ENCODE assay signal across 12 cellular contexts in the genomic region with DNA sequence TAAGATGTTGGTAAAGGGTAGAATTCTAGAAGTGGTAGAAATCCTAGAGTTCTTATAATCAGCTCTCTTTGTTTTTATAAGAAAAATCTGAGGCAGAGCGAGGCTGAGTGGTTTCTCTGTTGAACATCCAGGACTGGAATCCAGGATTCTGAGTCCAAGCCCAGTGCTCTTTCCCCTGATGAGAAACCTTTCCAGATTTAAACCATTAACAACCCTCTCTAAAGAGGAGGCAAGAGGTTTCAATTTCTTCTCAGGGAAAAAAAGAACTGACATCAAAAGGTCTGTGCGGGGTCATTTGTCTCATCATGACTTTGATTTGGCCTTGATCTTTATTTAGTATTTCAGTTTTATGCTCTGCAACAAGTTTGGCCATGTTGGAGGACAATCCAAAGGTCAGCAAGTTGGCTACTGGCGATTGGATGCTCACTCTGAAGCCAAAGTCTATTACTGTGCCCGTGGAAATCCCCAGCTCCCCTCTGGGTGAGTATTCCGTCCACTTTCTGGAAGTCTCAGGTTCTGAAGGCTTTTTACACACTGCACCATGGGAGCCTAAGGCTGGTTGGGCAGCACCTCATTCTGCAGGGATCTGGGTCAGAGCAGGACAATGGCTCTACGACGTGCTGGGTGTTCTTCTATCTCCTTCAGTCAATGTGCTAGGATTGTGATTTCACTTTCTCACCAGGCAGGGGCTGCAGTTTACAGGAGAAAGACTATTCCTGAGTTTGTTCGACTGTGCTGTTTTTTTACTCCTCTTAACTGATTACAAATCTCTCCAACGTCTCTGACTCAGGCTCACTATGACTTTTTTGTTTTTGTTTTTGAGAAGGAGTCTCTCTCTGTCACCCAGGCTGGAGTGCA. TPM values are rescaled to one million over a fixed set of nuclear protein-coding genes. Genes with fewer than 3 reads are reported as not detected.
DNase-seq lines count a peak whose midpoint lies in the region; ATAC-seq and TF ChIP-seq lines count a peak whose summit lies in the region.
"Had no signal": no experiment of that assay in that cellular context is flagged by ENCODE, and none has a peak within 500 bp of the region (broad histone marks: within the 10 kb centered on the region; RNA-seq: fewer than 3 reads in every experiment).

No MANE protein-coding gene starts in this region.

- H3K36me3 ChIP-seq in fibroblast of lung (ENCODE audit: control insufficient read depth, insufficient read depth, low read length) (no peaks in the 10 kb centered on the region), skeletal muscle tissue (ENCODE audit: control insufficient read depth in 3 of 3, insufficient read depth in 3 of 3, low read length in 3 of 3) (no peaks in the 10 kb centered on the region)

- H3K9ac ChIP-seq in fibroblast of lung (ENCODE audit: insufficient read depth, low read length) (no peak overlapping the region), skeletal muscle tissue (ENCODE audit: low read depth in 1 of 3, low read length in 3 of 3) (peak overlapping the region in 2 of 3 donors; percentile 1 to 2)

- peaks cover 6% of the 10 kb centered on the region for H3K27me3 Mint-ChIP-seq in T-helper 2 cell treated with Interferon-gamma antibody and Interleukin-4, amounts not matched to agents 5 μg/mL and 100 μg/mL, for 36 hours (ENCODE audit: low read depth)

- H3K4me3 ChIP-seq in fibroblast of lung (replicated peaks in 1 of 4; ENCODE audit: control extremely low read depth in 1 of 4, insufficient read depth in 1 of 4, low read depth in 3 of 4, low read length in 4 of 4): peak overlapping the region in 1 of 4 experiments; percentile 26
- peak overlapping the region in 2 of 3 donors; percentile 6 to 36 for H3K4me3 ChIP-seq in skeletal muscle tissue (ENCODE audit: low read length in 3 of 3)

- H3K4me1 Mint-ChIP-seq in T-helper 2 cell treated with Interferon-gamma antibody and Interleukin-4, amounts not matched to agents 5 μg/mL and 100 μg/mL, for 36 hours (ENCODE audit: low read depth): peaks cover 14% of the 10 kb centered on the region

- peak in 1 of 2 donors; percentile 31 for TF ChIP-seq CTCF in fibroblast of lung (conservative IDR thresholded peaks at IDR 0.05 in 1 of 2, IDR thresholded peaks at IDR 0.05 in 1 of 2; ENCODE audit: low read depth in 1 of 2, low read length in 2 of 2)

- H3K27ac Mint-ChIP-seq in T-helper 2 cell treated with Interferon-gamma antibody and Interleukin-4, amounts not matched to agents 5 μg/mL and 100 μg/mL, for 36 hours: no peak overlapping the region

- H2AFZ ChIP-seq in fibroblast of lung (ENCODE audit: low read length): peak overlapping the region; percentile 30

- peaks cover 9% of the 10 kb centered on the region for H3K4me1 ChIP-seq in fibroblast of lung (ENCODE audit: control insufficient read depth, extremely low read depth, insufficient read depth, low read length)
- H3K4me1 ChIP-seq in skeletal muscle tissue (ENCODE audit: control insufficient read depth in 3 of 3, insufficient read depth in 3 of 3, low read length in 3 of 3): peaks cover 6 to 9% (median 6%) of the 10 kb centered on the region in 3 donors

- no peak overlapping the region for H3K4me3 Mint-ChIP-seq in T-helper 2 cell treated with Interferon-gamma antibody and Interleukin-4, amounts not matched to agents 5 μg/mL and 100 μg/mL, for 36 hours
- H3K4me3 Mint-ChIP-seq: neural crest cell had no signal

- H4K20me1 ChIP-seq in fibroblast of lung (ENCODE audit: control insufficient read depth, extremely low read depth, insufficient read depth, low read length): no peaks in the 10 kb centered on the region

- H3K4me2 ChIP-seq in fibroblast of lung (ENCODE audit: extremely low read depth, insufficient read depth, low read length): no peak overlapping the region

- H3K9me3 ChIP-seq in fibroblast of lung (ENCODE audit: control insufficient read depth, insufficient read depth, low read depth, low read length) (no peaks in the 10 kb centered on the region), skeletal muscle tissue (ENCODE audit: control insufficient read depth in 3 of 3, low read length in 3 of 3) (no peaks in the 10 kb centered on the region)

- no peak for ATAC-seq in HG02678 (IDR thresholded peaks at IDR 0.05; ENCODE audit: unreplicated experiment)

- no peaks in the 10 kb centered on the region for H3K9me3 Mint-ChIP-seq in T-helper 2 cell treated with Interferon-gamma antibody and Interleukin-4, amounts not matched to agents 5 μg/mL and 100 μg/mL, for 36 hours
- H3K9me3 Mint-ChIP-seq: neural crest cell had no signal

- peaks cover 6% of the 10 kb centered on the region for H3K36me3 Mint-ChIP-seq in T-helper 2 cell treated with Interferon-gamma antibody and Interleukin-4, amounts not matched to agents 5 μg/mL and 100 μg/mL, for 36 hours (ENCODE audit: low read depth)

- peak; percentile 58 for DNase-seq in ELR (ENCODE audit: low read depth)
- DNase-seq in T-helper 2 cell treated with Interferon-gamma antibody and Interleukin-4, amounts not matched to agents 5 μg/mL and 100 μg/mL, for 36 hours (ENCODE audit: low spot score): peak; percentile 22
- peak; percentile 65 to 70 for DNase-seq in fibroblast of lung (ENCODE audit: low read depth in 2 of 2)
- no peak for DNase-seq in NCI-H2171 treated with DMSO at 0.1 percent for 48 hours (lab: John Stamatoyannopoulos, UW)
- no peak for DNase-seq in DMS53 (lab: John Stamatoyannopoulos, UW)
- DNase-seq in HK-2 (ENCODE audit: unreplicated experiment): no peak
- DNase-seq: activated CD4-positive, CD25-positive, alpha-beta regulatory T cell; activated effector memory CD4-positive, alpha-beta T cell treated with Interleukin-2 at 50 U/mL for 16 hours; NCI-H226 had no signal

- H3K79me2 ChIP-seq in fibroblast of lung (ENCODE audit: control insufficient read depth, insufficient read depth, low read length): no peaks in the 10 kb centered on the region

- H3K27me3 ChIP-seq in fibroblast of lung (ENCODE audit: control insufficient read depth, insufficient read depth, low read length) (no peaks in the 10 kb centered on the region), skeletal muscle tissue (ENCODE audit: control insufficient read depth in 3 of 3, insufficient read depth in 3 of 3, low read length in 3 of 3) (no peaks in the 10 kb centered on the region)

- peak overlapping the region; percentile 70 for H3K27ac ChIP-seq in fibroblast of lung (ENCODE audit: insufficient read depth, low read length)
- peak overlapping the region; percentile 10 for H3K27ac ChIP-seq in skeletal muscle tissue (ENCODE audit: low read depth, low read length)

RNA-seq across cellular contexts. Expression of gene CCT8, which starts 18.9 kb away (rescaled TPM):
- total RNA-seq in fibroblast of lung (207 and 230 TPM in 2 replicates), skeletal muscle tissue (176 TPM)
- polyA plus RNA-seq in fibroblast of lung: 209 and 286 TPM in 2 replicates
- polyA plus RNA-seq in fibroblast of lung (2012): 156 and 217 TPM in 2 replicates
- polyA minus RNA-seq in fibroblast of lung (ENCODE audit: low replicate concordance): 16.7 and 17.4 TPM in 2 replicates

RNA-seq across cellular contexts. Expression of gene MAP3K7CL, which starts 38.1 kb away (rescaled TPM):
- total RNA-seq in fibroblast of lung (50.6 and 176 TPM in 2 replicates), skeletal muscle tissue (37.6 TPM)
- 58.3 and 91.7 TPM in 2 replicates for polyA plus RNA-seq in fibroblast of lung
- 57.2 and 88.9 TPM in 2 replicates for polyA plus RNA-seq in fibroblast of lung (2012)
- 37.5 and 64.2 TPM in 2 replicates for polyA minus RNA-seq in fibroblast of lung (ENCODE audit: low replicate concordance)
- total RNA-seq: neural crest cell had no signal

Comparison
In these comparisons a context has a peak if more than half of its experiments do, and no peak if none do; other contexts are left out.
1. DNase-seq: peak in ELR (single experiment), T-helper 2 cell treated with Interferon-gamma antibody and Interleukin-4, amounts not matched to agents 5 μg/mL and 100 μg/mL, for 36 hours (single experiment) and fibroblast of lung (2 of 2); none in NCI-H2171 treated with DMSO at 0.1 percent for 48 hours (single experiment), DMS53 (single experiment) and HK-2 (single experiment).